8 cellular contexts compared by ENCODE assay signal in genomic region chr7:128031901-128032604, GRCh38. TPM values are rescaled to one million over a fixed set of nuclear protein-coding genes. Genes with fewer than 3 reads are reported as not detected.
DNase-seq lines count a peak whose midpoint lies in the region; ATAC-seq, FAIRE-seq and TF ChIP-seq lines count a peak whose summit lies in the region.

No MANE protein-coding gene starts in this region.

- H3K9me3 ChIP-seq in astrocyte (ENCODE audit: insufficient read depth, low read depth, low read length) (no peaks in the 10 kb centered on the region), gastrocnemius medialis (no peaks in the 10 kb centered on the region)

- H3K4me3 ChIP-seq in AG09309 (ENCODE audit: control insufficient read depth, low read depth, low read length) (peak overlapping the region; percentile 27), astrocyte (ENCODE audit: insufficient read depth, low read depth, low read length) (peak overlapping the region; percentile 54), gastrocnemius medialis (peak overlapping the region; percentile 45 to 70 (median 56))

- in situ Hi-C loops in gastrocnemius medialis (cut with MboI; ENCODE audit: low sequenced_read_pairs in 4 of 4), result no loop called here

- DNase-seq in AG09309 (ENCODE audit: low read depth), result peak; percentile 74
- DNase-seq in T-helper 2 cell, result peak in 4 of 5 experiments; percentile 17 to 83 (median 38)
- peak; percentile 90 for DNase-seq in astrocyte (ENCODE audit: low read depth)
- peak; percentile 92 for DNase-seq in hepatic stellate cell (ENCODE audit: low spot score)
- DNase-seq in gastrocnemius medialis, result peak in 1 of 2 donors; percentile 25
- no peak for DNase-seq in NAMALWA (ENCODE audit: low spot score)

- H3K4me1 Mint-ChIP-seq in astrocyte (ENCODE audit: low read depth, unreplicated experiment), result peaks cover 40% of the 10 kb centered on the region

- H2AFZ ChIP-seq in astrocyte (ENCODE audit: low read depth, low read length), result peak overlapping the region; percentile 0

- H3K27me3 ChIP-seq in astrocyte (ENCODE audit: insufficient read depth, low read length) (no peaks in the 10 kb centered on the region), gastrocnemius medialis (peaks cover 0 to 3% (median 0%) of the 10 kb centered on the region in 3 donors)

- intact Hi-C loops in gastrocnemius medialis (cut with DNase I; ENCODE audit: low total_unique reads), result loop anchor here (5.0 to 10.0 kb wide), 3 partner anchors 173 to 445 kb away; partner anchors contain the start of genes ARF5 and GCC1

- H3K27ac ChIP-seq in astrocyte (ENCODE audit: low read depth, low read length) (peak overlapping the region; percentile 21), gastrocnemius medialis (no peak overlapping the region)

- H4K20me1 ChIP-seq in astrocyte (ENCODE audit: insufficient read depth, low read length), result peaks cover 83% of the 10 kb centered on the region

- TF ChIP-seq CTCF in AG09309 (IDR thresholded peaks at IDR 0.05; ENCODE audit: control insufficient read depth, insufficient read depth, low read depth, low read length, missing control alignments) (peak; percentile 21), astrocyte (IDR thresholded peaks at IDR 0.05; ENCODE audit: insufficient read depth, low read depth, low read length) (no peak), gastrocnemius medialis (IDR thresholded peaks at IDR 0.05 in 4 of 5, conservative IDR thresholded peaks at IDR 0.05 in 1 of 5) (peak in 2 of 5 experiments; percentile 13 to 30)

- TF ChIP-seq POLR2A in gastrocnemius medialis (IDR thresholded peaks at IDR 0.05), result peak; percentile 22 to 23

- no peak for FAIRE-seq in astrocyte (lab: Jason Lieb, UNC)

- no peaks in the 10 kb centered on the region for H3K27me3 Mint-ChIP-seq in astrocyte (ENCODE audit: low read depth, unreplicated experiment)

- no peak overlapping the region for H3K27ac Mint-ChIP-seq in astrocyte (ENCODE audit: unreplicated experiment)

- H3K36me3 ChIP-seq in astrocyte (ENCODE audit: insufficient read depth, low read length), result no peaks in the 10 kb centered on the region
- H3K36me3 ChIP-seq in gastrocnemius medialis, result no peaks in the 10 kb centered on the region

- H3K4me3 Mint-ChIP-seq in astrocyte (ENCODE audit: unreplicated experiment), result peak overlapping the region; percentile 76

- peak overlapping the region; percentile 73 for H3K9ac ChIP-seq in astrocyte (ENCODE audit: low read length)

- peaks cover 12% of the 10 kb centered on the region for H3K36me3 Mint-ChIP-seq in astrocyte (ENCODE audit: low read depth, unreplicated experiment)

- H3K4me1 ChIP-seq in astrocyte (ENCODE audit: insufficient read depth, low read length) (peaks cover 19% of the 10 kb centered on the region), gastrocnemius medialis (peaks cover 3 to 8% of the 10 kb centered on the region in 2 donors)

- H3K4me2 ChIP-seq in astrocyte (ENCODE audit: low read length), result peak overlapping the region; percentile 89

- H3K79me2 ChIP-seq in astrocyte (ENCODE audit: insufficient read depth, low read length), result peaks cover 22% of the 10 kb centered on the region

- H3K9me3 Mint-ChIP-seq in astrocyte (ENCODE audit: unreplicated experiment), result no peaks in the 10 kb centered on the region

- ATAC-seq in GM19035 (IDR thresholded peaks at IDR 0.05; ENCODE audit: unreplicated experiment), result peak; percentile 65
- ATAC-seq in HG03439 (IDR thresholded peaks at IDR 0.05; ENCODE audit: unreplicated experiment), result peak; percentile 48
- ATAC-seq in gastrocnemius medialis, result peak; percentile 80 to 90

RNA-seq across cellular contexts. Expression of gene LRRC4, which starts 0.8 kb away (rescaled TPM):
- total RNA-seq in astrocyte (4.4 and 4.5 TPM in 2 replicates), gastrocnemius medialis (1 to 10 TPM in 1 of 4 donors, under 1 TPM in 3; 0.29 to 4.3 (median 0.96) TPM)
